5 cellular contexts compared by ENCODE assay signal in the genomic region with DNA sequence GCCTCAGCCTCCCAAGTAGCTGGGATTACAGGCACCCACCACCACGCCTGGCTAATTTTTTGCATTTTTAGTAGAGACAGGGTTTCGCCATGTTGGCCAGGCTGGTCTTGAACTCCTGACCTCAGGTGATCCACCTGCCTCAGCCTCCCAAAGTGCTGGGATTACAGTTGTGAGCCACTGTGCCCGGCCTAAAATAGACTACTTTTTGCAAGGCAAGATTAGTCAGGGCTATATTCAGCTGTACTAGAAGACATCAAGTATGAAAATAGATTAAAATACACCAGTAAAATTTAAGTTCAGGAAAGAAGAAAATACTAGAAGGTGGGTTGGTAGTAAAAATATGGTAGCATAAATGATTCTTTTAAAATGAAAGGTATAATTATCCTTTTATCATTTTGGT. TPM values are rescaled to one million over a fixed set of nuclear protein-coding genes. Genes with fewer than 3 reads are reported as not detected.
DNase-seq lines count a peak whose midpoint lies in the region; ATAC-seq and TF ChIP-seq lines count a peak whose summit lies in the region.
"Not testable (repeated sequence)": the region's sequence is repeated elsewhere in the genome, so short reads cannot be mapped to it uniquely, and the experiment has no call there.

No MANE protein-coding gene starts in this region.

- not testable (repeated sequence) for TF ChIP-seq CTCF in CD4-positive, alpha-beta T cell (IDR thresholded peaks at IDR 0.05); neutrophil (IDR thresholded peaks at IDR 0.05)

- not testable (repeated sequence) for H3K27ac ChIP-seq in CD4-positive, alpha-beta T cell (ENCODE audit: low read depth, low read length)
- peak overlapping the region; percentile 56 for H3K27ac ChIP-seq in neutrophil

- peaks cover 64% of the 10 kb centered on the region for H3K4me1 Mint-ChIP-seq in CD4-positive, alpha-beta T cell (ENCODE audit: low read depth)
- peaks cover 12% of the 10 kb centered on the region for H3K4me1 Mint-ChIP-seq in T-helper 17 cell
- H3K4me1 Mint-ChIP-seq in activated T-cell treated with anti-CD3 and anti-CD28 coated beads, Interleukin-2, amount 50 U/mL, for 24 hours (ENCODE audit: low read depth), result peaks cover 51% of the 10 kb centered on the region
- not testable (repeated sequence) for H3K4me1 Mint-ChIP-seq in activated T-helper 17 cell treated with anti-CD3 and anti-CD28 coated beads, Interleukin-2, amount 50 U/mL, for 72 hours

- not testable (repeated sequence) for H3K9me3 ChIP-seq in CD4-positive, alpha-beta T cell (ENCODE audit: control insufficient read depth, low read length); T-helper 17 cell (ENCODE audit: control insufficient read depth, low read length, poor library complexity, severe bottlenecking); neutrophil

- H3K9me3 Mint-ChIP-seq in CD4-positive, alpha-beta T cell; activated T-cell treated with anti-CD3 and anti-CD28 coated beads, Interleukin-2, amount 50 U/mL, for 24 hours; activated T-helper 17 cell treated with anti-CD3 and anti-CD28 coated beads, Interleukin-2, amount 50 U/mL, for 72 hours: not testable (repeated sequence)

- H3K27me3 ChIP-seq in CD4-positive, alpha-beta T cell (ENCODE audit: control insufficient read depth, insufficient read depth, low read length); neutrophil: not testable (repeated sequence)

- CTCF ChIA-PET in CD4-positive, alpha-beta T cell (lab: Charles Lee), result not testable (repeated sequence)

- H3K4me1 ChIP-seq in neutrophil (ENCODE audit: control insufficient read depth in 1 of 2, insufficient read depth in 1 of 2, low read depth in 1 of 2, low read length in 1 of 2), result peaks cover 45 to 47% of the 10 kb centered on the region in 2 experiments

- not testable (repeated sequence) for DNase-seq in CD4-positive, alpha-beta T cell; T-helper 17 cell; activated T-cell treated with anti-CD3 and anti-CD28 coated beads, Interleukin-2, amount 50 U/mL, for 24 hours

- not testable (repeated sequence) for H3K4me3 ChIP-seq in neutrophil (ENCODE audit: low read depth in 1 of 2, low read length in 1 of 2)

- not testable (repeated sequence) for H3K4me3 Mint-ChIP-seq in CD4-positive, alpha-beta T cell; T-helper 17 cell; activated T-cell treated with anti-CD3 and anti-CD28 coated beads, Interleukin-2, amount 50 U/mL, for 24 hours; activated T-helper 17 cell treated with anti-CD3 and anti-CD28 coated beads, Interleukin-2, amount 50 U/mL, for 72 hours

- H3K27me3 Mint-ChIP-seq in CD4-positive, alpha-beta T cell; T-helper 17 cell; activated T-cell treated with anti-CD3 and anti-CD28 coated beads, Interleukin-2, amount 50 U/mL, for 24 hours; activated T-helper 17 cell treated with anti-CD3 and anti-CD28 coated beads, Interleukin-2, amount 50 U/mL, for 72 hours: not testable (repeated sequence)

- H3K36me3 Mint-ChIP-seq in CD4-positive, alpha-beta T cell (ENCODE audit: low read depth), result peaks cover 62% of the 10 kb centered on the region
- not testable (repeated sequence) for H3K36me3 Mint-ChIP-seq in T-helper 17 cell (ENCODE audit: low read depth)
- H3K36me3 Mint-ChIP-seq in activated T-cell treated with anti-CD3 and anti-CD28 coated beads, Interleukin-2, amount 50 U/mL, for 24 hours (ENCODE audit: low read depth), result peaks cover 72% of the 10 kb centered on the region
- peaks cover 65% of the 10 kb centered on the region for H3K36me3 Mint-ChIP-seq in activated T-helper 17 cell treated with anti-CD3 and anti-CD28 coated beads, Interleukin-2, amount 50 U/mL, for 72 hours (ENCODE audit: low read depth)

- intact Hi-C loops in CD4-positive, alpha-beta T cell (cut with DNase I, micrococcal nuclease), result loop anchor here in 1 of 2 experiments (5.0 kb wide), 1 partner anchor 44 kb away; no protein-coding TSS in a partner anchor

- ATAC-seq in CD4-positive, alpha-beta T cell (ENCODE audit: poor library complexity); T-helper 17 cell; activated T-helper 17 cell treated with anti-CD3 and anti-CD28 coated beads, Interleukin-2, amount 50 U/mL, for 72 hours (replicated peaks): not testable (repeated sequence)

- H3K27ac Mint-ChIP-seq in CD4-positive, alpha-beta T cell, result peak overlapping the region; percentile 21
- H3K27ac Mint-ChIP-seq in T-helper 17 cell, result peak overlapping the region; percentile 53
- H3K27ac Mint-ChIP-seq in activated T-cell treated with anti-CD3 and anti-CD28 coated beads, Interleukin-2, amount 50 U/mL, for 24 hours, result peak overlapping the region; percentile 69
- peak overlapping the region; percentile 29 for H3K27ac Mint-ChIP-seq in activated T-helper 17 cell treated with anti-CD3 and anti-CD28 coated beads, Interleukin-2, amount 50 U/mL, for 72 hours

- POLR2A ChIA-PET in CD4-positive, alpha-beta T cell (lab: Charles Lee), result not testable (repeated sequence)

- peaks cover 38% of the 10 kb centered on the region for H3K36me3 ChIP-seq in neutrophil

RNA-seq across cellular contexts. Expression of a gene that starts 49.2 kb away (rescaled TPM):
- 10 to 100 TPM; 49.9 to 55.9 TPM for total RNA-seq in CD4-positive, alpha-beta T cell
- 10 to 100 TPM; 66.6 to 68.3 TPM for total RNA-seq in T-helper 17 cell
- 10 to 100 TPM; 68.7 to 79.8 TPM for total RNA-seq in activated T-helper 17 cell treated with anti-CD3 and anti-CD28 coated beads, Interleukin-2, amount 50 U/mL, for 72 hours
